In genomic region chr7:64314493-64315020, GRCh38 we compare ENCODE assay signal across 8 cellular contexts. TPM values are rescaled to one million over a fixed set of nuclear protein-coding genes. Genes with fewer than 3 reads are reported as not detected.
DNase-seq lines count a peak whose midpoint lies in the region; ATAC-seq and TF ChIP-seq lines count a peak whose summit lies in the region.

No MANE protein-coding gene starts in this region.

- peak overlapping the region; percentile 61 for H3K27ac Mint-ChIP-seq in Calu3 (ENCODE audit: unreplicated experiment)

- H3K4me3 Mint-ChIP-seq in Calu3 (ENCODE audit: low read depth, unreplicated experiment) = peak overlapping the region; percentile 69

- peak overlapping the region; percentile 100 for H2AFZ ChIP-seq in osteoblast (ENCODE audit: low read length)

- no TSS peak for BruUV-seq in Calu3 (replicated peaks; lab: Mats Ljungman, UMichigan)

- H3K4me3 ChIP-seq in NT2/D1 (ENCODE audit: insufficient read length, low read depth) = peak overlapping the region; percentile 99
- H3K4me3 ChIP-seq in coronary artery = peak overlapping the region; percentile 94
- peak overlapping the region; percentile 99 for H3K4me3 ChIP-seq in osteoblast (ENCODE audit: insufficient read depth, low read length)

- H3K27ac ChIP-seq in coronary artery = peak overlapping the region in 1 of 2 donors; percentile 56
- H3K27ac ChIP-seq in osteoblast (ENCODE audit: low read depth, low read length) = peak overlapping the region; percentile 98

- ATAC-seq in GM21529 (IDR thresholded peaks at IDR 0.05; ENCODE audit: unreplicated experiment) (no peak), HG03135 (IDR thresholded peaks at IDR 0.05; ENCODE audit: unreplicated experiment) (no peak)

- peak overlapping the region; percentile 83 for H3K4me2 ChIP-seq in osteoblast (ENCODE audit: insufficient read depth, low read length)

- peaks cover 4% of the 10 kb centered on the region for H3K9me3 Mint-ChIP-seq in Calu3 (ENCODE audit: low read depth, unreplicated experiment)

- DNase-seq in Calu3 (no peak), NT2/D1 (ENCODE audit: low read depth, low spot score) (no peak), coronary artery (ENCODE audit: low spot score) (no peak), osteoblast (ENCODE audit: insufficient read length, low spot score, missing footprints) (no peak), foreskin melanocyte (no peak), cerebellar cortex (ENCODE audit: low spot score) (no peak)

- peak overlapping the region; percentile 100 for H3K9ac ChIP-seq in NT2/D1 (ENCODE audit: insufficient read length, low read depth)

- H3K9me3 ChIP-seq in NT2/D1 (ENCODE audit: insufficient read depth, low read length) = no peaks in the 10 kb centered on the region
- H3K9me3 ChIP-seq in osteoblast (ENCODE audit: low read depth, low read length) = no peaks in the 10 kb centered on the region

- peaks cover 24% of the 10 kb centered on the region for H3K36me3 ChIP-seq in NT2/D1 (ENCODE audit: insufficient read depth, insufficient read length, low read length)
- H3K36me3 ChIP-seq in osteoblast (ENCODE audit: insufficient read depth, low read length) = no peaks in the 10 kb centered on the region

- H3K4me1 ChIP-seq in NT2/D1 (ENCODE audit: insufficient read depth, insufficient read length) = peaks cover 7% of the 10 kb centered on the region
- peaks cover 7% of the 10 kb centered on the region for H3K4me1 ChIP-seq in osteoblast (ENCODE audit: insufficient read depth, low read length)

- H3K27me3 ChIP-seq in NT2/D1 (ENCODE audit: insufficient read depth, insufficient read length) (no peaks in the 10 kb centered on the region), osteoblast (ENCODE audit: insufficient read depth, low read length) (no peaks in the 10 kb centered on the region)

- no peaks in the 10 kb centered on the region for H3K4me1 Mint-ChIP-seq in Calu3 (ENCODE audit: low read depth, unreplicated experiment)

- CTCF ChIA-PET in Calu3 (lab: Charles Lee) = no interaction called here

- TF ChIP-seq CTCF in Calu3 (IDR thresholded peaks at IDR 0.05; ENCODE audit: unreplicated experiment) (no peak), coronary artery (IDR thresholded peaks at IDR 0.05) (no peak), osteoblast (IDR thresholded peaks at IDR 0.05; ENCODE audit: extremely low read depth, low read depth, low read length) (no peak)

- H3K36me3 Mint-ChIP-seq in Calu3 (ENCODE audit: insufficient read depth, unreplicated experiment) = peaks cover 13% of the 10 kb centered on the region

- no peaks in the 10 kb centered on the region for H4K20me1 ChIP-seq in osteoblast (ENCODE audit: insufficient read depth, low read length)

- H3K27me3 Mint-ChIP-seq in Calu3 (ENCODE audit: unreplicated experiment) = no peaks in the 10 kb centered on the region

- intact Hi-C loops in Calu3 (cut with micrococcal nuclease; ENCODE audit: unreplicated experiment) = no loop called here

- H3K79me2 ChIP-seq in osteoblast (ENCODE audit: insufficient read depth, low read length) = peaks cover 40% of the 10 kb centered on the region

RNA-seq across cellular contexts. Expression of gene ZNF736, which starts 0.8 kb away (rescaled TPM):
- total RNA-seq in Calu3 (2022) = 8.6 and 9.2 TPM in 2 replicates
- 12.7 and 14.4 TPM in 2 replicates for total RNA-seq in osteoblast
